Comparison of ENCODE assay signal across 6 cellular contexts in genomic region chrX:154366666-154367055, GRCh38. TPM values are rescaled to one million over a fixed set of nuclear protein-coding genes. Genes with fewer than 3 reads are reported as not detected.
DNase-seq lines count a peak whose midpoint lies in the region; ATAC-seq and TF ChIP-seq lines count a peak whose summit lies in the region.
"Had no signal": no experiment of that assay in that cellular context is flagged by ENCODE, and none has a peak within 500 bp of the region (broad histone marks: within the 10 kb centered on the region; RNA-seq: fewer than 3 reads in every experiment).

No MANE protein-coding gene starts in this region.

- H3K36me3 ChIP-seq in SK-N-MC (ENCODE audit: insufficient read depth, low read length) (peaks cover 75% of the 10 kb centered on the region), heart right ventricle (peaks cover 0 to 67% (median 37%) of the 10 kb centered on the region in 9 donors), stomach smooth muscle (ENCODE audit: control insufficient read depth in 2 of 2, insufficient read depth in 2 of 2, low read length in 2 of 2) (peaks cover 44 to 50% of the 10 kb centered on the region in 2 donors)

- H3K4me3 ChIP-seq in SK-N-MC (no peak overlapping the region), heart right ventricle (peak overlapping the region in 1 of 10 donors; percentile 2), stomach smooth muscle (ENCODE audit: low read length in 2 of 2) (peak overlapping the region in 1 of 2 donors; percentile 69)

- DNase-seq in SK-N-MC (ENCODE audit: low read depth, low spot score) (no peak), heart right ventricle (peak; percentile 52 to 58), 8988T (no peak)
- DNase-seq: GOT3 had no signal

- intact Hi-C loops in heart right ventricle (cut with DNase I), result no loop called here

- H3K9me3 ChIP-seq in SK-N-MC (ENCODE audit: low read depth, low read length) (no peaks in the 10 kb centered on the region), heart right ventricle (peaks cover 0 to 7% (median 0%) of the 10 kb centered on the region in 11 donors), stomach smooth muscle (ENCODE audit: control insufficient read depth in 2 of 2, low read length in 2 of 2) (no peaks in the 10 kb centered on the region)

- H3K27ac ChIP-seq in SK-N-MC (peak overlapping the region; percentile 42), heart right ventricle (peak overlapping the region; percentile 15 to 100 (median 97)), stomach smooth muscle (ENCODE audit: low read length) (peak overlapping the region; percentile 99)

- H3K9ac ChIP-seq in SK-N-MC (ENCODE audit: insufficient read length) (no peak overlapping the region), stomach smooth muscle (ENCODE audit: low read length in 2 of 2) (peak overlapping the region; percentile 89 to 90)

- H3K4me1 ChIP-seq in heart right ventricle, result peaks cover 9 to 49% (median 27%) of the 10 kb centered on the region in 9 donors
- peaks cover 57% of the 10 kb centered on the region for H3K4me1 ChIP-seq in stomach smooth muscle (ENCODE audit: control insufficient read depth, insufficient read depth, low read length)

- H3K27me3 ChIP-seq in heart right ventricle, result no peaks in the 10 kb centered on the region
- peaks cover 0 to 3% of the 10 kb centered on the region in 2 donors for H3K27me3 ChIP-seq in stomach smooth muscle (ENCODE audit: control insufficient read depth in 1 of 2, insufficient read depth in 2 of 2, low read length in 2 of 2)

- no peak for TF ChIP-seq CTCF in heart right ventricle (IDR thresholded peaks at IDR 0.05)

- ATAC-seq in heart right ventricle (peak in 6 of 8 donors; percentile 1 to 47 (median 13)), GM18861 (IDR thresholded peaks at IDR 0.05; ENCODE audit: unreplicated experiment) (no peak)

- WGBS in heart right ventricle, 2 donors, result 52 to 58% methylated on average over 10 to 11 of the region's 11 CpGs

RNA-seq across cellular contexts. Expression of gene FLNA, which starts 7.8 kb away (rescaled TPM):
- 100 to 1,000 TPM; 139 to 288 (median 181) TPM for total RNA-seq in heart right ventricle
- polyA plus RNA-seq in heart right ventricle, result 100 to 1,000 TPM; 368 to 442 TPM

RNA-seq across cellular contexts. Expression of gene EMD, which starts 12.4 kb away (rescaled TPM):
- 10 to 100 TPM; 47.8 to 74.1 (median 59.6) TPM for total RNA-seq in heart right ventricle
- 100 to 1,000 TPM in 1 of 2 donors, 10 to 100 TPM in 1; 54.8 to 170 TPM for polyA plus RNA-seq in heart right ventricle

RNA-seq across cellular contexts. Expression of gene RPL10, which starts 31.5 kb away (rescaled TPM):
- total RNA-seq in heart right ventricle, result 1,000 to 10,000 TPM; 1,543 to 2,503 (median 1,867) TPM
- polyA plus RNA-seq in heart right ventricle, result 1,000 to 10,000 TPM; 2,102 to 7,085 TPM

RNA-seq across cellular contexts. Expression of gene DNASE1L1, which starts 42.4 kb away (rescaled TPM):
- total RNA-seq in heart right ventricle, result 10 to 100 TPM; 35.2 to 57.1 (median 46.9) TPM
- 10 to 100 TPM; 27.2 to 55.0 TPM for polyA plus RNA-seq in heart right ventricle

RNA-seq across cellular contexts. Expression of gene TAFAZZIN, which starts 44.7 kb away (rescaled TPM):
- 10 to 100 TPM; 28.4 to 42.6 (median 33.7) TPM for total RNA-seq in heart right ventricle
- 100 to 1,000 TPM in 1 of 2 donors, 10 to 100 TPM in 1; 38.2 to 112 TPM for polyA plus RNA-seq in heart right ventricle

Comparison
In these comparisons a context has a peak if more than half of its experiments do, and no peak if none do; other contexts are left out.
1. DNase-seq: peak in heart right ventricle (2 of 2); none in SK-N-MC (single experiment) and 8988T (single experiment).
2. H3K27ac ChIP-seq: peak in every context shown above with its lines; median percentile 99 in stomach smooth muscle; 97 in heart right ventricle; 42 in SK-N-MC.